8 cellular contexts compared by ENCODE assay signal in genomic region chr18:59823611-59824195, GRCh38.
DNase-seq lines count a peak whose midpoint lies in the region; ATAC-seq and TF ChIP-seq lines count a peak whose summit lies in the region.

No MANE protein-coding gene starts in this region.

- no peaks in the 10 kb centered on the region for H3K36me3 Mint-ChIP-seq in CD4-positive, alpha-beta memory T cell

- CTCF ChIA-PET in AG04450 (lab: Charles Lee) = interaction anchor here (0.6 to 7.1 kb wide), 95 partner anchors 8 to 714 kb away, joined by 3 to 218 read pairs (median 6); partner anchors contain the start of gene CCBE1
- CTCF ChIA-PET in CD4-positive, alpha-beta memory T cell (lab: Charles Lee; ENCODE audit: partially characterized antibody) = interaction anchor here (0.8 to 2.0 kb wide), 6 partner anchors 13 to 367 kb away, joined by 3 to 12 read pairs (median 5); no protein-coding TSS in a partner anchor

- POLR2A ChIA-PET in AG04450 (lab: Yijun Ruan, JAX) = interaction anchor here (0.6 to 2.1 kb wide), 7 partner anchors 36 to 364 kb away, joined by 3 to 20 read pairs (median 4); partner anchors contain the start of gene CCBE1
- POLR2A ChIA-PET in CD4-positive, alpha-beta memory T cell (lab: Charles Lee; ENCODE audit: partially characterized antibody) = no interaction called here

- H3K27me3 ChIP-seq in AG04450 (ENCODE audit: control insufficient read depth, insufficient read depth, low read length) = no peaks in the 10 kb centered on the region
- no peaks in the 10 kb centered on the region for H3K27me3 ChIP-seq in CD4-positive, alpha-beta memory T cell (ENCODE audit: insufficient read depth, low read length)

- no peaks in the 10 kb centered on the region for H3K9me3 ChIP-seq in AG04450 (ENCODE audit: control insufficient read depth, insufficient read depth, low read length)
- H3K9me3 ChIP-seq in CD4-positive, alpha-beta memory T cell (ENCODE audit: control insufficient read depth in 1 of 2, low read length in 2 of 2) = no peaks in the 10 kb centered on the region

- ATAC-seq in HG03039 (IDR thresholded peaks at IDR 0.05; ENCODE audit: unreplicated experiment) = peak; percentile 64

- peak; percentile 68 for DNase-seq in AG04450 (ENCODE audit: low read depth, low spot score)
- peak; percentile 30 for DNase-seq in NCI-H2029 treated with DMSO at 0.1 percent for 48 hours (lab: John Stamatoyannopoulos, UW)
- peak; percentile 91 for DNase-seq in fibroblast of the aortic adventitia (ENCODE audit: low read depth)
- DNase-seq in nucleus accumbens (lab: John Stamatoyannopoulos, UW) = peak in 43 of 56 donors; percentile 1 to 80 (median 22)
- no peak for DNase-seq in CD4-positive, alpha-beta memory T cell

- peaks cover 0 to 4% (median 0%) of the 10 kb centered on the region in 8 donors for H3K9me3 Mint-ChIP-seq in CD4-positive, alpha-beta memory T cell

- no peak overlapping the region for H3K27ac Mint-ChIP-seq in CD4-positive, alpha-beta memory T cell

- no peak overlapping the region for H3K4me3 Mint-ChIP-seq in CD4-positive, alpha-beta memory T cell

- peaks cover 0 to 1% (median 0%) of the 10 kb centered on the region in 4 donors for H3K4me1 Mint-ChIP-seq in CD4-positive, alpha-beta memory T cell

- no peaks in the 10 kb centered on the region for H3K4me1 ChIP-seq in CD4-positive, alpha-beta memory T cell (ENCODE audit: insufficient read depth, low read length)

- intact Hi-C loops in CD4-positive, alpha-beta memory T cell (cut with micrococcal nuclease) = loop anchor here (5.0 kb wide), 1 partner anchor 516 kb away; no protein-coding TSS in a partner anchor

- H3K27me3 Mint-ChIP-seq in CD4-positive, alpha-beta memory T cell = peaks cover 5 to 10% of the 10 kb centered on the region in 2 donors

- H3K27ac ChIP-seq in AG04450 (ENCODE audit: low read depth, low read length) = no peak overlapping the region
- no peak overlapping the region for H3K27ac ChIP-seq in CD4-positive, alpha-beta memory T cell (ENCODE audit: low read depth, low read length)

- TF ChIP-seq CTCF in AG04450 (IDR thresholded peaks at IDR 0.05; ENCODE audit: low read depth, low read length) (peak; percentile 92), GM12872 (IDR thresholded peaks at IDR 0.05; ENCODE audit: insufficient read depth, low read depth, low read length) (peak; percentile 84), WI38 (IDR thresholded peaks at IDR 0.05; ENCODE audit: low read depth, low read length) (peak; percentile 80), fibroblast of the aortic adventitia (IDR thresholded peaks at IDR 0.05; ENCODE audit: insufficient read depth, low read length) (peak; percentile 89)

- H3K4me3 ChIP-seq in AG04450 (ENCODE audit: low read depth, low read length) = no peak overlapping the region
- H3K4me3 ChIP-seq in WI38 (ENCODE audit: low read depth, low read length) = no peak overlapping the region
- no peak overlapping the region for H3K4me3 ChIP-seq in fibroblast of the aortic adventitia (ENCODE audit: low read depth, low read length)
- no peak overlapping the region for H3K4me3 ChIP-seq in CD4-positive, alpha-beta memory T cell (ENCODE audit: low read length in 2 of 2)

- H3K36me3 ChIP-seq in CD4-positive, alpha-beta memory T cell (ENCODE audit: insufficient read depth, low read length) = no peaks in the 10 kb centered on the region

Comparison
In these comparisons a context has a peak if more than half of its experiments do, and no peak if none do; other contexts are left out.
1. DNase-seq: peak in AG04450 (single experiment), NCI-H2029 treated with DMSO at 0.1 percent for 48 hours (single experiment), fibroblast of the aortic adventitia (single experiment) and nucleus accumbens (43 of 56); none in CD4-positive, alpha-beta memory T cell (0 of 5).
2. Peak in every context shown above with its lines, with median percentiles within 50 percentile points of each other: CTCF ChIP-seq.